In genomic region chr15:39040861-39041260, GRCh38 we compare ENCODE assay signal across 25 cellular contexts.
"Had no signal": no experiment of that assay in that cellular context is flagged by ENCODE, and none has a peak within 500 bp of the region (broad histone marks: within the 10 kb centered on the region; RNA-seq: fewer than 3 reads in every experiment).

No MANE protein-coding gene starts in this region.

- H3K4me1 ChIP-seq: Peyer's patch had no signal

- ATAC-seq: activated CD8-positive, alpha-beta T cell treated with anti-CD3 and anti-CD28 coated beads for 36 hours; activated T-cell treated with anti-CD3 and anti-CD28 coated beads, Interleukin-2, amount 50 U/mL, for 72 hours; activated T-helper 17 cell treated with anti-CD3 and anti-CD28 coated beads, Interleukin-2, amount 50 U/mL, for 72 hours; K562 had no signal

- H3K4me2 ChIP-seq: SK-N-SH had no signal

- DNase-seq: activated CD4-positive, alpha-beta T cell treated with anti-CD3 and anti-CD28 coated beads, Interleukin-2, amount 50 U/mL, for 4 hours; activated CD8-positive, alpha-beta T cell treated with anti-CD3 and anti-CD28 coated beads for 36 hours; activated effector memory CD4-positive, alpha-beta T cell treated with anti-CD3 and anti-CD28 coated beads, Interleukin-2, amount 50 U/mL, for 16 hours; activated naive CD4-positive, alpha-beta T cell; activated naive CD4-positive, alpha-beta T cell treated with anti-CD3 and anti-CD28 coated beads, Interleukin-2, amount 50 U/mL, for 16 hours; activated naive CD8-positive, alpha-beta T cell treated with anti-CD3 and anti-CD28 coated beads for 36 hours; activated T-cell treated with anti-CD3 and anti-CD28 coated beads, Interleukin-2, amount 50 U/mL, for 1 hour; activated T-cell treated with anti-CD3 and anti-CD28 coated beads, Interleukin-2, amount 50 U/mL, for 72 hours; amniotic stem cell; aorta; brain microvascular endothelial cell; NCI-H1105; NCI-H1436 treated with DMSO at 0.1 percent for 48 hours; NCI-H1694 treated with DMSO at 0.1 percent for 48 hours; NCI-H2029; NCI-H446; NCI-H524 treated with DMSO at 0.1 percent for 48 hours; Peyer's patch; RPMI8226; SHP77 treated with DMSO at 0.1 percent for 48 hours; SK-N-SH had no signal

- FAIRE-seq: K562, TTC549 had no signal

- H3K9me2 ChIP-seq: SK-N-SH had no signal

- H3K4me3 ChIP-seq: K562, Peyer's patch, SJSA1 had no signal

- H3K9me3 ChIP-seq: Peyer's patch, SJSA1, SK-N-SH had no signal

- H3K36me3 ChIP-seq: brain microvascular endothelial cell, Peyer's patch, SJSA1 had no signal

- H3K27ac ChIP-seq: brain microvascular endothelial cell, Peyer's patch, SJSA1 had no signal

- H3K27me3 ChIP-seq: brain microvascular endothelial cell, Peyer's patch, SJSA1 had no signal
